Comparison of ENCODE assay signal across 8 cellular contexts in the genomic region with DNA sequence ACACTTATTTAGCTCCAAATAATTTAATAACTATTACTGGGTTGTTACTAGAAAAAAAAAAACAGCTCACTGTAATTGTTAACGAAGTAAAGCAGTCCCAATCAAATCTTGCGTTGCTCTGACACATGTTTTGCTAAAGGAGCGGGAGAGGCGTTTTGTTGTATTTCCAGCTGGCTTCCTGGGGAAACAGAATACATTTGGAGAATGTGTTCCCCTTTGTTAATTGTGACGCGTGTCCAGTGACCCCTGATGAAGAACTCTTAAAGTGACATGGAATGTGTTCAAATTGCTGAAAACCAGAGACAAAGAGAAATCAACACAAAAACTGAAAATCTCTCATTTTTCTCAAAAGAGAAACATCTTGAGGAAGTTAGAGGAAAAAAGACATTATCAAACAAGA.
DNase-seq lines count a peak whose midpoint lies in the region; TF ChIP-seq lines count a peak whose summit lies in the region.
"Not testable (repeated sequence)": the region's sequence is repeated elsewhere in the genome, so short reads cannot be mapped to it uniquely, and the experiment has no call there.

No MANE protein-coding gene starts in this region.

- H3K9me3 ChIP-seq in SJCRH30 (replicated peaks); endodermal cell (ENCODE audit: control insufficient read depth, low read length); esophagus muscularis mucosa; hepatocyte (ENCODE audit: low read depth); thyroid gland: not testable (repeated sequence)

- not testable (repeated sequence) for TF ChIP-seq EP300 in esophagus muscularis mucosa (IDR thresholded peaks at IDR 0.05)

- peak; percentile 3 for DNase-seq in GM10248 (ENCODE audit: extremely low spot score)
- DNase-seq in SJCRH30 = peak; percentile 54 to 73
- DNase-seq in endodermal cell = peak; percentile 24
- DNase-seq in esophagus muscularis mucosa (ENCODE audit: extremely low spot score) = peak; percentile 60
- peak; percentile 3 for DNase-seq in hepatocyte (ENCODE audit: low spot score)
- DNase-seq in left kidney (ENCODE audit: low read depth, low spot score) = peak; percentile 82
- peak; percentile 81 for DNase-seq in pulmonary artery endothelial cell (ENCODE audit: low read depth, low spot score)
- peak; percentile 64 to 71 for DNase-seq in thyroid gland

- not testable (repeated sequence) for H3K36me3 Mint-ChIP-seq in endodermal cell (ENCODE audit: low read depth)

- POLR2A ChIA-PET in GM10248 (lab: Yijun Ruan, JAX) = not testable (repeated sequence)

- H3K4me3 Mint-ChIP-seq in endodermal cell = not testable (repeated sequence)

- TF ChIP-seq CTCF in GM10248 (IDR thresholded peaks at IDR 0.05; ENCODE audit: control extremely low read depth, extremely low read depth, low read depth, missing control alignments); endodermal cell (conservative IDR thresholded peaks at IDR 0.05); esophagus muscularis mucosa (IDR thresholded peaks at IDR 0.05); hepatocyte (IDR thresholded peaks at IDR 0.05; ENCODE audit: poor library complexity); thyroid gland (IDR thresholded peaks at IDR 0.05): not testable (repeated sequence)

- not testable (repeated sequence) for H3K4me1 Mint-ChIP-seq in endodermal cell

- H3K9me3 Mint-ChIP-seq in endodermal cell = not testable (repeated sequence)

- CTCF ChIA-PET in GM10248 (lab: Yijun Ruan, JAX) = interaction anchor here (1.2 kb wide), 1 partner anchor 10 kb away, joined by 3 read pairs; no protein-coding TSS in a partner anchor

- WGBS in endodermal cell (ENCODE audit: insufficient coverage in 1 of 2, insufficient read length in 1 of 2), 2 experiments = 79 to 87% methylated on average over 4 to 6 of the region's 6 CpGs
- 62% methylated on average over 6 of the region's 6 CpGs for WGBS in esophagus muscularis mucosa
- WGBS in hepatocyte (ENCODE audit: low lambda C conversion rate, missing lambda C conversion rate) = 70% methylated on average over 6 of the region's 6 CpGs
- 19 to 20% methylated on average over 6 of the region's 6 CpGs for WGBS in thyroid gland, 2 donors

- H3K27ac Mint-ChIP-seq in endodermal cell = not testable (repeated sequence)

- not testable (repeated sequence) for H3K36me3 ChIP-seq in SJCRH30; endodermal cell (ENCODE audit: control insufficient read depth, insufficient read depth, low read length); esophagus muscularis mucosa; hepatocyte (replicated peaks; ENCODE audit: insufficient read depth, low read depth); thyroid gland

- not testable (repeated sequence) for TF ChIP-seq POLR2A in esophagus muscularis mucosa (IDR thresholded peaks at IDR 0.05; ENCODE audit: low read depth); thyroid gland (IDR thresholded peaks at IDR 0.05)

- not testable (repeated sequence) for H2AFZ ChIP-seq in hepatocyte

- peaks cover 57% of the 10 kb centered on the region for H3K27me3 Mint-ChIP-seq in endodermal cell (ENCODE audit: insufficient read depth)

- not testable (repeated sequence) for H3K27me3 ChIP-seq in SJCRH30; endodermal cell (ENCODE audit: control insufficient read depth, insufficient read depth, low read length, poor library complexity, severe bottlenecking); thyroid gland
- H3K27me3 ChIP-seq in esophagus muscularis mucosa (peaks cover 0 to 23% (median 0%) of the 10 kb centered on the region in 4 donors), hepatocyte (peaks cover 19% of the 10 kb centered on the region)

- H4K20me1 ChIP-seq in hepatocyte (ENCODE audit: insufficient read depth, poor library complexity, severe bottlenecking) = not testable (repeated sequence)

- H3K27ac ChIP-seq in SJCRH30; endodermal cell (ENCODE audit: low read depth, low read length); esophagus muscularis mucosa (replicated peaks in 1 of 4); hepatocyte: not testable (repeated sequence)
- peak overlapping the region; percentile 23 to 74 (median 60) for H3K27ac ChIP-seq in thyroid gland

- H3K4me3 ChIP-seq in SJCRH30; endodermal cell (ENCODE audit: low read length); esophagus muscularis mucosa; hepatocyte; thyroid gland (replicated peaks in 1 of 3): not testable (repeated sequence)

- intact Hi-C loops in esophagus muscularis mucosa (cut with DNase I); thyroid gland (cut with DNase I): not testable (repeated sequence)

- not testable (repeated sequence) for H3K9ac ChIP-seq in endodermal cell (ENCODE audit: extremely low read depth, low read length, poor library complexity, severe bottlenecking)

- not testable (repeated sequence) for H3K9me2 ChIP-seq in hepatocyte (replicated peaks; ENCODE audit: insufficient read depth)

- H3K79me2 ChIP-seq in hepatocyte = not testable (repeated sequence)

- H3K4me1 ChIP-seq in SJCRH30; endodermal cell (ENCODE audit: control insufficient read depth, insufficient read depth, low read length); esophagus muscularis mucosa; hepatocyte (ENCODE audit: insufficient read depth): not testable (repeated sequence)
- H3K4me1 ChIP-seq in thyroid gland = peaks cover 11 to 13% of the 10 kb centered on the region in 2 donors

- not testable (repeated sequence) for H3K4me2 ChIP-seq in hepatocyte

Comparison
In these comparisons a context has a peak if more than half of its experiments do, and no peak if none do; other contexts are left out.
1. DNase-seq: peak in every context shown above with its lines; median percentile 82 in left kidney; 81 in pulmonary artery endothelial cell; 68 in thyroid gland; 64 in SJCRH30; 60 in esophagus muscularis mucosa; 24 in endodermal cell; 3 in GM10248; 3 in hepatocyte.